ENCODE assay signal across 16 cellular contexts in the genomic region with DNA sequence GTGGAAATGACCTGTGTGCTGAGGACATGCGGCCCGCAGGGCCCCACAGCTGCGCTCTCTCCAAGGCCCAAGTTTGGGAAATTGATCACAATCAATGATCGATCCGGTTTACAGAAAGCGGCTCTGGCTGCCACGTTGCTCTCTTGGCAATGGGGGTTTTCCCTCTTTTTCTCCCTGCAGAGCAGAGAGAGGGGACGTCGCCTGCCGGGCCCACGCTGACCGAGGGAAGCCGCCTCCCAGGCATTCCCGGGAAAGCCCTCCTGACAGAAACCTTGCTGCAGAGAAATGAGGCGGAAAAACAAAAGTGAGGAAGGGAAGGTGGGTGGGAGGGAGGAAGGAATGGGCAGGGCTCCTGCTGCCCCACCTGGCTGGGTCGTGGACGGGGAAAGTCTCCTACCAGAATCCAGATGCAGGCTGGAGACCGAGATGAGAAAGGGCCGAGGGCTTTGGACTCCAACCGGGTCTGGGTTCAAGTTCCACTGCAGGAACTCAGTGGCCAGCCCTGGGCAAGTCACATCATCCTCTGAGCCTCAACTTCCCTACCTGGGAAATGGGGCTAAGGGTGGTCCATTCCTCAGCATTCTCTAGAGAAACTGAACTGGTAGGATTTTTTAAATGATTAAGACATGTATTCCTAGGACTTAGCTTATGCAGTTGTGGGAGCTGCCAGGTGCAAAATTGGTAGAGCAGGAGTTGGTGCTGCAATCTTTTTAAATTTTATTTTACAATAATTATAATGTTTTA.
DNase-seq lines count a peak whose midpoint lies in the region; ATAC-seq, FAIRE-seq and TF ChIP-seq lines count a peak whose summit lies in the region.
"Had no signal": no experiment of that assay in that cellular context is flagged by ENCODE, and none has a peak within 500 bp of the region (broad histone marks: within the 10 kb centered on the region; RNA-seq: fewer than 3 reads in every experiment).

No MANE protein-coding gene starts in this region.

- no peak overlapping the region for H2BK15ac ChIP-seq in neuronal stem cell (ENCODE audit: low read length)

- H3K4me3 ChIP-seq in HepG2 (replicated peaks in 1 of 3; ENCODE audit: insufficient read depth in 1 of 3, low read depth in 2 of 3, low read length in 3 of 3) (no peak overlapping the region), right lobe of liver (no peak overlapping the region), K562 (no peak overlapping the region), neuronal stem cell (ENCODE audit: low read length in 2 of 2) (no peak overlapping the region), heart right ventricle (no peak overlapping the region)
- H3K4me3 ChIP-seq: BLaER1 had no signal

- peaks cover 0 to 10% of the 10 kb centered on the region in 2 experiments; a peak in 1 of 5 replicates for H3K27me3 ChIP-seq in HepG2 (ENCODE audit: control insufficient read depth in 1 of 2, insufficient read depth in 2 of 2, low read length in 2 of 2)
- H3K27me3 ChIP-seq in right lobe of liver = no peaks in the 10 kb centered on the region
- peaks cover 8 to 40% of the 10 kb centered on the region in 2 experiments for H3K27me3 ChIP-seq in K562 (ENCODE audit: control insufficient read depth in 2 of 2, insufficient read depth in 2 of 2, low read length in 2 of 2)
- no peaks in the 10 kb centered on the region for H3K27me3 ChIP-seq in neuronal stem cell (ENCODE audit: control insufficient read depth in 3 of 3, insufficient read depth in 3 of 3, low read depth in 1 of 3, low read length in 3 of 3)
- peaks cover 0 to 5% (median 0%) of the 10 kb centered on the region in 7 donors for H3K27me3 ChIP-seq in heart right ventricle
- H3K27me3 ChIP-seq: BLaER1 had no signal

- H2BK5ac ChIP-seq in neuronal stem cell (ENCODE audit: low read length) = no peak overlapping the region

- H3K36me3 ChIP-seq in HepG2 (replicated peaks in 1 of 2; ENCODE audit: control insufficient read depth in 1 of 2, insufficient read depth in 2 of 2, low read length in 2 of 2) = no peaks in the 10 kb centered on the region
- H3K36me3 ChIP-seq in right lobe of liver = peaks cover 0 to 3% (median under 1%) of the 10 kb centered on the region in 4 donors
- no peaks in the 10 kb centered on the region for H3K36me3 ChIP-seq in K562 (ENCODE audit: control insufficient read depth, insufficient read depth, low read length)
- H3K36me3 ChIP-seq in neuronal stem cell (replicated peaks in 1 of 2; ENCODE audit: control insufficient read depth in 2 of 2, insufficient read depth in 2 of 2, low read length in 2 of 2) = no peaks in the 10 kb centered on the region
- H3K36me3 ChIP-seq in heart right ventricle = no peaks in the 10 kb centered on the region
- H3K36me3 ChIP-seq: BLaER1 had no signal

- in situ Hi-C loops in HepG2 (cut with HindIII; ENCODE audit: extremely low pct_ligation_motif_present, low pct_unique_long_range_greater_than_20kb) (no loop called here), K562 (cut with MboI) (no loop called here)

- no peak overlapping the region for H2AFZ ChIP-seq in HepG2 (ENCODE audit: low read length)
- no peak overlapping the region for H2AFZ ChIP-seq in K562 (ENCODE audit: low read depth, low read length)
- no peak overlapping the region for H2AFZ ChIP-seq in neuronal stem cell (ENCODE audit: low read length)

- TF ChIP-seq EP300 in HepG2 (IDR thresholded peaks at IDR 0.05; ENCODE audit: low read depth in 2 of 2, low read length in 2 of 2) = no peak
- TF ChIP-seq EP300 in HepG2 (CRISPR knock-in tag; IDR thresholded peaks at IDR 0.05; ENCODE audit: borderline replicate concordance) = no peak
- no peak for TF ChIP-seq EP300 in K562 (IDR thresholded peaks at IDR 0.05; ENCODE audit: low read length)

- H3K4me1 ChIP-seq in HepG2 (ENCODE audit: insufficient read depth, low read length) = no peaks in the 10 kb centered on the region
- no peaks in the 10 kb centered on the region for H3K4me1 ChIP-seq in right lobe of liver
- H3K4me1 ChIP-seq in K562 (replicated peaks in 1 of 2; ENCODE audit: control insufficient read depth in 2 of 2, insufficient read depth in 2 of 2, low read length in 2 of 2) = no peaks in the 10 kb centered on the region
- peaks cover 1 to 14% of the 10 kb centered on the region in 2 donors for H3K4me1 ChIP-seq in neuronal stem cell (ENCODE audit: control insufficient read depth in 2 of 2, insufficient read depth in 1 of 2, low read depth in 1 of 2, low read length in 2 of 2)
- no peaks in the 10 kb centered on the region for H3K4me1 ChIP-seq in heart right ventricle
- H3K4me1 ChIP-seq: Caco-2 had no signal

- no peak overlapping the region for H3K23ac ChIP-seq in neuronal stem cell (ENCODE audit: low read depth, low read length, poor library complexity)

- TF ChIP-seq POLR2A in HepG2 (IDR thresholded peaks at IDR 0.05; ENCODE audit: insufficient read depth in 1 of 2, low read depth in 2 of 2, low read length in 2 of 2) = no peak
- TF ChIP-seq POLR2A in right lobe of liver (IDR thresholded peaks at IDR 0.05) = no peak
- no peak for TF ChIP-seq POLR2A in K562 (conservative IDR thresholded peaks at IDR 0.05)

- ATAC-seq in HepG2 (no peak), right lobe of liver (no peak), K562 (no peak), heart right ventricle (no peak)

- H3K9ac ChIP-seq in HepG2 (ENCODE audit: insufficient read depth, low read depth, low read length) = no peak overlapping the region
- H3K9ac ChIP-seq in K562 (ENCODE audit: insufficient read depth in 1 of 2, low read depth in 2 of 2, low read length in 2 of 2) = peak overlapping the region in 1 of 2 experiments; percentile 35; a peak in 1 of 4 replicates
- H3K9ac ChIP-seq in neuronal stem cell (ENCODE audit: low read depth, low read length, poor library complexity) = no peak overlapping the region
- H3K9ac ChIP-seq: BLaER1 had no signal

- H3K79me2 ChIP-seq in HepG2 (ENCODE audit: insufficient read depth, low read length) (no peaks in the 10 kb centered on the region), K562 (ENCODE audit: control insufficient read depth, insufficient read depth, low read length) (no peaks in the 10 kb centered on the region)

- DNase-seq in HepG2 (ENCODE audit: low spot score) (no peak), right lobe of liver (no peak), K562 (ENCODE audit: extremely low read depth in 1 of 4, low spot score in 3 of 4) (no peak), neuronal stem cell (ENCODE audit: low spot score) (no peak), COR-L47 (lab: John Stamatoyannopoulos, UW) (no peak), heart right ventricle (no peak)
- DNase-seq: Caco-2; CD4-positive, alpha-beta T cell; DMS153; DND-41; HCEC 1CT had no signal

- no peaks in the 10 kb centered on the region for H3K9me1 ChIP-seq in K562 (ENCODE audit: control insufficient read depth, insufficient read depth, low read length)

- H3K4ac ChIP-seq in neuronal stem cell (ENCODE audit: low read length) = no peak overlapping the region

- H3K14ac ChIP-seq in neuronal stem cell (ENCODE audit: low read length) = no peak overlapping the region

- no peak overlapping the region for H2AK5ac ChIP-seq in neuronal stem cell (ENCODE audit: low read depth, low read length)

- H3K27ac ChIP-seq in HepG2 (ENCODE audit: extremely low read length, insufficient read depth, low read length) = no peak overlapping the region
- no peak overlapping the region for H3K27ac ChIP-seq in right lobe of liver
- H3K27ac ChIP-seq in K562 (ENCODE audit: extremely low read depth, low read depth, low read length) = no peak overlapping the region
- H3K27ac ChIP-seq in neuronal stem cell (replicated peaks; ENCODE audit: low read length) = no peak overlapping the region
- no peak overlapping the region for H3K27ac ChIP-seq in heart right ventricle
- H3K27ac ChIP-seq: 22Rv1, BLaER1 had no signal

- H3K4me2 ChIP-seq in HepG2 (ENCODE audit: low read depth, low read length) = no peak overlapping the region
- no peak overlapping the region for H3K4me2 ChIP-seq in K562 (ENCODE audit: insufficient read depth, low read length)
- H3K4me2 ChIP-seq in neuronal stem cell (ENCODE audit: insufficient read depth, low read length, poor library complexity, severe bottlenecking) = no peak overlapping the region
- H3K4me2 ChIP-seq: BLaER1 had no signal

- H3K9me3 ChIP-seq in HepG2 (ENCODE audit: low read length) (no peaks in the 10 kb centered on the region), right lobe of liver (no peaks in the 10 kb centered on the region), K562 (replicated peaks; ENCODE audit: control insufficient read depth, insufficient read depth, low read depth, low read length) (no peaks in the 10 kb centered on the region), neuronal stem cell (replicated peaks in 1 of 2; ENCODE audit: control insufficient read depth in 2 of 2, insufficient read depth in 1 of 2, low read depth in 1 of 2, low read length in 2 of 2) (peaks cover 0 to 2% of the 10 kb centered on the region in 2 donors), heart right ventricle (peaks cover 0 to 4% (median 0%) of the 10 kb centered on the region in 11 donors)
- H3K9me3 ChIP-seq: BLaER1, Caco-2 had no signal

- no peak for TF ChIP-seq CTCF in HepG2 (CRISPR knock-in tag; IDR thresholded peaks at IDR 0.05)
- no peak for TF ChIP-seq CTCF in right lobe of liver (IDR thresholded peaks at IDR 0.05)
- TF ChIP-seq CTCF in K562 (IDR thresholded peaks at IDR 0.05 in 2 of 3, conservative IDR thresholded peaks at IDR 0.05 in 1 of 3; ENCODE audit: insufficient read depth in 2 of 3, low read depth in 1 of 3, low read length in 3 of 3) = no peak
- TF ChIP-seq CTCF in heart right ventricle (IDR thresholded peaks at IDR 0.05) = no peak

- POLR2A ChIA-PET in HepG2 (lab: Yijun Ruan, JAX) (no interaction called here), K562 (lab: Yijun Ruan, JAX) (interaction anchor here (0.6 kb wide), 1 partner anchor 758 kb away, joined by 4 read pairs; no protein-coding TSS in a partner anchor)

- H4K8ac ChIP-seq in neuronal stem cell (ENCODE audit: low read depth, low read length) = no peak overlapping the region

- intact Hi-C loops in HepG2 (cut with micrococcal nuclease; ENCODE audit: unreplicated experiment) (no loop called here), right lobe of liver (cut with DNase I) (no loop called here), K562 (cut with micrococcal nuclease) (no loop called here), heart right ventricle (cut with DNase I) (loop anchor here in 2 of 10 donors (10.0 kb wide), 2 partner anchors 269 to 399 kb away; no protein-coding TSS in a partner anchor)

- BruUV-seq in HepG2 (replicated peaks; lab: Mats Ljungman, UMichigan) (no TSS peak), K562 (replicated peaks; lab: Mats Ljungman, UMichigan) (no TSS peak)

- no peak overlapping the region for H2BK12ac ChIP-seq in neuronal stem cell (ENCODE audit: low read length)

- no peak for FAIRE-seq in HepG2 (lab: Jason Lieb, UNC)
- FAIRE-seq in K562 (lab: Jason Lieb, UNC) = no peak
- FAIRE-seq: A204.1, G401.6, GM12892 had no signal

- WGBS in HepG2 (ENCODE audit: low lambda C conversion rate) = 58% methylated on average over 19 of the region's 20 CpGs
- WGBS in right lobe of liver (ENCODE audit: insufficient coverage, low coverage, low lambda C conversion rate, missing lambda C conversion rate) = 90% methylated on average over 8 of the region's 20 CpGs
- WGBS in K562 (ENCODE audit: insufficient coverage, low coverage, missing lambda C conversion rate) = 2% methylated on average over 18 of the region's 20 CpGs
- WGBS in neuronal stem cell (ENCODE audit: extremely low coverage in 2 of 2, insufficient read length in 2 of 2, insufficient replicate concordance in 1 of 2), 2 donors = no CpG with 5 or more reads among the region's 20 CpGs
- WGBS in heart right ventricle, 2 donors = 74 to 83% methylated on average over 20 of the region's 20 CpGs

- no peak overlapping the region for H2BK120ac ChIP-seq in neuronal stem cell (ENCODE audit: low read depth, low read length)

- peak overlapping the region; percentile 65 for H3K18ac ChIP-seq in neuronal stem cell (ENCODE audit: low read length)

- no peaks in the 10 kb centered on the region for H3K79me1 ChIP-seq in neuronal stem cell (ENCODE audit: low read depth, low read length)

- no peak overlapping the region for H4K91ac ChIP-seq in neuronal stem cell (ENCODE audit: low read depth, low read length, poor library complexity)

- no peaks in the 10 kb centered on the region for H4K20me1 ChIP-seq in HepG2 (ENCODE audit: insufficient read depth, low read length)
- no peaks in the 10 kb centered on the region for H4K20me1 ChIP-seq in K562 (replicated peaks; ENCODE audit: control insufficient read depth, insufficient read depth, low read length)
- H4K20me1 ChIP-seq: BLaER1 had no signal

- CTCF ChIA-PET in HepG2 (lab: Yijun Ruan, JAX; ENCODE audit: low intra/inter-chr PET ratio, low total read pairs) = no interaction called here
- CTCF ChIA-PET in K562 (lab: Yijun Ruan, JAX; ENCODE audit: low intra/inter-chr PET ratio) = interaction anchor here (0.6 kb wide), 1 partner anchor 388 kb away, joined by 3 read pairs; no protein-coding TSS in a partner anchor

- TF ChIP-seq RAD21 in HepG2 (CRISPR knock-in tag; IDR thresholded peaks at IDR 0.05) = no peak
- no peak for TF ChIP-seq RAD21 in K562 (CRISPR knock-in tag; conservative IDR thresholded peaks at IDR 0.05 in 1 of 2, IDR thresholded peaks at IDR 0.05 in 1 of 2)
